In the genomic region with DNA sequence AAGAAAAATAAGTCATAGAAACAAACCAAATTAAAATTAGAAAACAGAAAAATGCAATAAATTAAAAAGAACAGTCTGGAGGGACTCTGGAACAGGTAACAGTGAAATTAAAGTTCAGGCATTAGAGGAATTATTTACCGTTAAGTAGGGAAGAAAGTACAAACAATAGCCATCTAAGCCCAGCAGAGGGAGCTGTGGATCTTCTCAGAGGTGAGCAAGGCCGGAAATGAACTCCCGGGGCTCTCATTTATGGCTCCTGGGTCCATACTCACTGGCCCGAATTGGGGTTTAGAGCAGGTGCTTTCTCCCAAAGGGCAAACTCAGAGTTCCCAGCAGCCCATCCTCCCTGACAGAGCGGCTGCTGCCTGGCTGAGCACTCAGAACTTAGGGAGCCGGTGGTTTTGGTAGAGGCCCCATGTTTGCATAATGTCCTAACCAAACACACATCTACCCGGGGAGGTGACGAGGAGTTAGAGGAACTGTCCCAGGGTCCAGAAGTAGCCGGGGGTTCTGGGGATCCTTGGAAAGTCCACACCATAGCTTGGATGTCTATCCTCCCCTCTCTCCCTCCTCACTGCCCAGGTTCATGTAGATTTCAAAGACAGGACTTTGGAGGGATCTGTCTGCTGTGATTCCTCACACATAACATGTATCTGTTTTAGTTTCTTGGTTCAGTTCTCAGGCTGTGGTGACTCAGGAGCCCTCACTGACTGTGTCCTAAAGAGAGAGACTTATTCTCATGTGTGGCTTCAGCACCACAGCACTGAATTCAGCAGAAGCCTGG, we compare ENCODE assay signal across 1 cellular context.
A peak's percentile ranks its signal among the peaks of the same experiment; 100 is the strongest.
TF ChIP-seq lines count a peak whose summit lies in the region.

No MANE protein-coding gene starts in this region.

TF ChIP-seq in K562, 482 proteins besides CTCF, POLR2A, EP300 and RAD21 (continued from another document and continues in another):
- TF ChIP-seq, protein P1, sequence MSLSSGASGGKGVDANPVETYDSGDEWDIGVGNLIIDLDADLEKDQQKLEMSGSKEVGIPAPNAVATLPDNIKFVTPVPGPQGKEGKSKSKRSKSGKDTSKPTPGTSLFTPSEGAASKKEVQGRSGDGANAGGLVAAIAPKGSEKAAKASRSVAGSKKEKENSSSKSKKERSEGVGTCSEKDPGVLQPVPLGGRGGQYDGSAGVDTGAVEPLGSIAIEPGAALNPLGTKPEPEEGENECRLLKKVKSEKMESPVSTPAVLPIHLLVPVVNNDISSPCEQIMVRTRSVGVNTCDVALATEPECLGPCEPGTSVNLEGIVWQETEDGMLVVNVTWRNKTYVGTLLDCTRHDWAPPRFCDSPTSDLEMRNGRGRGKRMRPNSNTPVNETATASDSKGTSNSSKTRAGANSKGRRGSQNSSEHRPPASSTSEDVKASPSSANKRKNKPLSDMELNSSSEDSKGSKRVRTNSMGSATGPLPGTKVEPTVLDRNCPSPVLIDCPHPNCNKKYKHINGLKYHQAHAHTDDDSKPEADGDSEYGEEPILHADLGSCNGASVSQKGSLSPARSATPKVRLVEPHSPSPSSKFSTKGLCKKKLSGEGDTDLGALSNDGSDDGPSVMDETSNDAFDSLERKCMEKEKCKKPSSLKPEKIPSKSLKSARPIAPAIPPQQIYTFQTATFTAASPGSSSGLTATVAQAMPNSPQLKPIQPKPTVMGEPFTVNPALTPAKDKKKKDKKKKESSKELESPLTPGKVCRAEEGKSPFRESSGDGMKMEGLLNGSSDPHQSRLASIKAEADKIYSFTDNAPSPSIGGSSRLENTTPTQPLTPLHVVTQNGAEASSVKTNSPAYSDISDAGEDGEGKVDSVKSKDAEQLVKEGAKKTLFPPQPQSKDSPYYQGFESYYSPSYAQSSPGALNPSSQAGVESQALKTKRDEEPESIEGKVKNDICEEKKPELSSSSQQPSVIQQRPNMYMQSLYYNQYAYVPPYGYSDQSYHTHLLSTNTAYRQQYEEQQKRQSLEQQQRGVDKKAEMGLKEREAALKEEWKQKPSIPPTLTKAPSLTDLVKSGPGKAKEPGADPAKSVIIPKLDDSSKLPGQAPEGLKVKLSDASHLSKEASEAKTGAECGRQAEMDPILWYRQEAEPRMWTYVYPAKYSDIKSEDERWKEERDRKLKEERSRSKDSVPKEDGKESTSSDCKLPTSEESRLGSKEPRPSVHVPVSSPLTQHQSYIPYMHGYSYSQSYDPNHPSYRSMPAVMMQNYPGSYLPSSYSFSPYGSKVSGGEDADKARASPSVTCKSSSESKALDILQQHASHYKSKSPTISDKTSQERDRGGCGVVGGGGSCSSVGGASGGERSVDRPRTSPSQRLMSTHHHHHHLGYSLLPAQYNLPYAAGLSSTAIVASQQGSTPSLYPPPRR (CRISPR knock-in tag; IDR thresholded peaks at IDR 0.05; ENCODE audit: borderline replicate concordance): no peak
- no peak for TF ChIP-seq HDAC1 (IDR thresholded peaks at IDR 0.05)
- no peak for TF ChIP-seq SLC30A9 (CRISPR knock-in tag; IDR thresholded peaks at IDR 0.05)
- TF ChIP-seq HNRNPH1 (optimal IDR thresholded peaks at IDR 0.05; ENCODE audit: low read depth, low read length): no peak
- no peak for TF ChIP-seq HLTF (IDR thresholded peaks at IDR 0.05)
- TF ChIP-seq, protein P2, sequence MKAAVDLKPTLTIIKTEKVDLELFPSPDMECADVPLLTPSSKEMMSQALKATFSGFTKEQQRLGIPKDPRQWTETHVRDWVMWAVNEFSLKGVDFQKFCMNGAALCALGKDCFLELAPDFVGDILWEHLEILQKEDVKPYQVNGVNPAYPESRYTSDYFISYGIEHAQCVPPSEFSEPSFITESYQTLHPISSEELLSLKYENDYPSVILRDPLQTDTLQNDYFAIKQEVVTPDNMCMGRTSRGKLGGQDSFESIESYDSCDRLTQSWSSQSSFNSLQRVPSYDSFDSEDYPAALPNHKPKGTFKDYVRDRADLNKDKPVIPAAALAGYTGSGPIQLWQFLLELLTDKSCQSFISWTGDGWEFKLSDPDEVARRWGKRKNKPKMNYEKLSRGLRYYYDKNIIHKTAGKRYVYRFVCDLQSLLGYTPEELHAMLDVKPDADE (conservative IDR thresholded peaks at IDR 0.05; ENCODE audit: control insufficient read depth, low read depth, low read length): peak; percentile 82
- TF ChIP-seq ZNF77 (CRISPR knock-in tag; IDR thresholded peaks at IDR 0.05): no peak
- no peak for TF ChIP-seq MEIS2 (IDR thresholded peaks at IDR 0.05; ENCODE audit: partially characterized antibody)
- no peak for TF ChIP-seq C11orf30 (IDR thresholded peaks at IDR 0.05; ENCODE audit: low read depth)
- TF ChIP-seq FOXJ2 (tag; IDR thresholded peaks at IDR 0.05): no peak
- TF ChIP-seq SNIP1 (IDR thresholded peaks at IDR 0.05; ENCODE audit: low read depth): no peak
- TF ChIP-seq ZNF785 (CRISPR knock-in tag; IDR thresholded peaks at IDR 0.05): no peak
- TF ChIP-seq NFYB (IDR thresholded peaks at IDR 0.05; ENCODE audit: extremely low read depth, insufficient read length): no peak
- TF ChIP-seq MYNN (IDR thresholded peaks at IDR 0.05): no peak
- no peak for TF ChIP-seq MYNN (CRISPR knock-in tag; IDR thresholded peaks at IDR 0.05)
- no peak for TF ChIP-seq ZNF217 (CRISPR knock-in tag; IDR thresholded peaks at IDR 0.05)
- TF ChIP-seq NR2C1 (IDR thresholded peaks at IDR 0.05): peak; percentile 63
- peak; percentile 74 for TF ChIP-seq NR2C1 (tag; IDR thresholded peaks at IDR 0.05)
- TF ChIP-seq KLF10 (CRISPR knock-in tag; IDR thresholded peaks at IDR 0.05): no peak
- TF ChIP-seq DNMT1 (IDR thresholded peaks at IDR 0.05): no peak
- no peak for TF ChIP-seq SPI1 (IDR thresholded peaks at IDR 0.05; ENCODE audit: borderline replicate concordance, low read depth, low read length)
- TF ChIP-seq FOXM1 (IDR thresholded peaks at IDR 0.05; ENCODE audit: low read depth): no peak; the same call in 1 of the 2 replicates
- TF ChIP-seq FOXM1 (CRISPR knock-in tag; IDR thresholded peaks at IDR 0.05; ENCODE audit: low read depth): no peak
- no peak for TF ChIP-seq TFE3 (CRISPR knock-in tag; IDR thresholded peaks at IDR 0.05)
- peak; percentile 64; the same call in 1 of the 2 replicates for TF ChIP-seq CREB3L1 (IDR thresholded peaks at IDR 0.05; ENCODE audit: borderline replicate concordance, low read depth)
- no peak for TF ChIP-seq GTF3C2 (IDR thresholded peaks at IDR 0.05; ENCODE audit: borderline replicate concordance, extremely low read depth, insufficient read length)
- TF ChIP-seq ZBED1 (IDR thresholded peaks at IDR 0.05): no peak
- TF ChIP-seq DDX20 (tag; IDR thresholded peaks at IDR 0.05; ENCODE audit: low read depth): no peak
- TF ChIP-seq TAF15 (IDR thresholded peaks at IDR 0.05; ENCODE audit: low read depth, low read length): no peak
- TF ChIP-seq, protein P3, sequence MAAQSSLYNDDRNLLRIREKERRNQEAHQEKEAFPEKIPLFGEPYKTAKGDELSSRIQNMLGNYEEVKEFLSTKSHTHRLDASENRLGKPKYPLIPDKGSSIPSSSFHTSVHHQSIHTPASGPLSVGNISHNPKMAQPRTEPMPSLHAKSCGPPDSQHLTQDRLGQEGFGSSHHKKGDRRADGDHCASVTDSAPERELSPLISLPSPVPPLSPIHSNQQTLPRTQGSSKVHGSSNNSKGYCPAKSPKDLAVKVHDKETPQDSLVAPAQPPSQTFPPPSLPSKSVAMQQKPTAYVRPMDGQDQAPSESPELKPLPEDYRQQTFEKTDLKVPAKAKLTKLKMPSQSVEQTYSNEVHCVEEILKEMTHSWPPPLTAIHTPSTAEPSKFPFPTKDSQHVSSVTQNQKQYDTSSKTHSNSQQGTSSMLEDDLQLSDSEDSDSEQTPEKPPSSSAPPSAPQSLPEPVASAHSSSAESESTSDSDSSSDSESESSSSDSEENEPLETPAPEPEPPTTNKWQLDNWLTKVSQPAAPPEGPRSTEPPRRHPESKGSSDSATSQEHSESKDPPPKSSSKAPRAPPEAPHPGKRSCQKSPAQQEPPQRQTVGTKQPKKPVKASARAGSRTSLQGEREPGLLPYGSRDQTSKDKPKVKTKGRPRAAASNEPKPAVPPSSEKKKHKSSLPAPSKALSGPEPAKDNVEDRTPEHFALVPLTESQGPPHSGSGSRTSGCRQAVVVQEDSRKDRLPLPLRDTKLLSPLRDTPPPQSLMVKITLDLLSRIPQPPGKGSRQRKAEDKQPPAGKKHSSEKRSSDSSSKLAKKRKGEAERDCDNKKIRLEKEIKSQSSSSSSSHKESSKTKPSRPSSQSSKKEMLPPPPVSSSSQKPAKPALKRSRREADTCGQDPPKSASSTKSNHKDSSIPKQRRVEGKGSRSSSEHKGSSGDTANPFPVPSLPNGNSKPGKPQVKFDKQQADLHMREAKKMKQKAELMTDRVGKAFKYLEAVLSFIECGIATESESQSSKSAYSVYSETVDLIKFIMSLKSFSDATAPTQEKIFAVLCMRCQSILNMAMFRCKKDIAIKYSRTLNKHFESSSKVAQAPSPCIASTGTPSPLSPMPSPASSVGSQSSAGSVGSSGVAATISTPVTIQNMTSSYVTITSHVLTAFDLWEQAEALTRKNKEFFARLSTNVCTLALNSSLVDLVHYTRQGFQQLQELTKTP (IDR thresholded peaks at IDR 0.05; ENCODE audit: low read depth in 1 of 2, partially characterized antibody in 2 of 2): no peak
- TF ChIP-seq BCOR (IDR thresholded peaks at IDR 0.05): no peak
- peak; percentile 69; the same call in 1 of the 2 replicates for TF ChIP-seq E2F5 (CRISPR knock-in tag; IDR thresholded peaks at IDR 0.05)
- TF ChIP-seq PTRF (tag; IDR thresholded peaks at IDR 0.05): 0 out of 2 replicates have a peak, but pooled peaks have one; percentile 60
- TF ChIP-seq SRSF3 (IDR thresholded peaks at IDR 0.05; ENCODE audit: insufficient read depth, low read length): no peak
- TF ChIP-seq, protein P4, sequence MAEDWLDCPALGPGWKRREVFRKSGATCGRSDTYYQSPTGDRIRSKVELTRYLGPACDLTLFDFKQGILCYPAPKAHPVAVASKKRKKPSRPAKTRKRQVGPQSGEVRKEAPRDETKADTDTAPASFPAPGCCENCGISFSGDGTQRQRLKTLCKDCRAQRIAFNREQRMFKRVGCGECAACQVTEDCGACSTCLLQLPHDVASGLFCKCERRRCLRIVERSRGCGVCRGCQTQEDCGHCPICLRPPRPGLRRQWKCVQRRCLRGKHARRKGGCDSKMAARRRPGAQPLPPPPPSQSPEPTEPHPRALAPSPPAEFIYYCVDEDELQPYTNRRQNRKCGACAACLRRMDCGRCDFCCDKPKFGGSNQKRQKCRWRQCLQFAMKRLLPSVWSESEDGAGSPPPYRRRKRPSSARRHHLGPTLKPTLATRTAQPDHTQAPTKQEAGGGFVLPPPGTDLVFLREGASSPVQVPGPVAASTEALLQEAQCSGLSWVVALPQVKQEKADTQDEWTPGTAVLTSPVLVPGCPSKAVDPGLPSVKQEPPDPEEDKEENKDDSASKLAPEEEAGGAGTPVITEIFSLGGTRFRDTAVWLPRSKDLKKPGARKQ (CRISPR knock-in tag; IDR thresholded peaks at IDR 0.05): no peak
- no peak for TF ChIP-seq ZBTB7A (IDR thresholded peaks at IDR 0.05; ENCODE audit: borderline replicate concordance, control insufficient read depth, low read depth, low read length)
- TF ChIP-seq, protein P5, sequence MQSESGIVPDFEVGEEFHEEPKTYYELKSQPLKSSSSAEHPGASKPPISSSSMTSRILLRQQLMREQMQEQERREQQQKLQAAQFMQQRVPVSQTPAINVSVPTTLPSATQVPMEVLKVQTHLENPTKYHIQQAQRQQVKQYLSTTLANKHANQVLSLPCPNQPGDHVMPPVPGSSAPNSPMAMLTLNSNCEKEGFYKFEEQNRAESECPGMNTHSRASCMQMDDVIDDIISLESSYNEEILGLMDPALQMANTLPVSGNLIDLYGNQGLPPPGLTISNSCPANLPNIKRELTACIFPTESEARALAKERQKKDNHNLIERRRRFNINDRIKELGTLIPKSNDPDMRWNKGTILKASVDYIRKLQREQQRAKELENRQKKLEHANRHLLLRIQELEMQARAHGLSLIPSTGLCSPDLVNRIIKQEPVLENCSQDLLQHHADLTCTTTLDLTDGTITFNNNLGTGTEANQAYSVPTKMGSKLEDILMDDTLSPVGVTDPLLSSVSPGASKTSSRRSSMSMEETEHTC (IDR thresholded peaks at IDR 0.05): no peak
